In the genomic region with DNA sequence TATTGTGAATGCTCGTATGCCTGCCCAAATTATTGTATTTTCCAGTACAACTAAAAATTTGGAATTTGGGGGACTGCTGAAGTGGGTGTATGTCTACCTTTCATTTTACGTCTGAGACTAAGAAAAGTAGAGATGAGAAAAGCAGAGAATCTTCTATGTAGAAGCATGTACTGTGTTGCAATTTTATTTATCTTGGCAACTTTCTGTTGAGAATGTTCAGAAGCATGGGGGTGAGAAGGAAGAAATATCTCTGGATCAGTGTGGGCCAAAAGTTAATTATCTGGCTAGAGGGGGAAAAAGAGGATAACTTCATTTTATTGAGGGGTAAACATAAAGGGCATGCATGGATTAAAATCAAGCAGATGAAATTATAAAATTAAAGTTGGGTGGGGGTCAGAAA, we compare ENCODE assay signal across 17 cellular contexts. TPM values are rescaled to one million over a fixed set of nuclear protein-coding genes. Genes with fewer than 3 reads are reported as not detected.
DNase-seq lines count a peak whose midpoint lies in the region; ATAC-seq, FAIRE-seq and TF ChIP-seq lines count a peak whose summit lies in the region.
"Had no signal": no experiment of that assay in that cellular context is flagged by ENCODE, and none has a peak within 500 bp of the region (broad histone marks: within the 10 kb centered on the region; RNA-seq: fewer than 3 reads in every experiment).

No MANE protein-coding gene starts in this region.

- TF ChIP-seq RAD21 in HepG2 (CRISPR knock-in tag; IDR thresholded peaks at IDR 0.05) = no peak

- H3K9ac ChIP-seq in HepG2 (ENCODE audit: insufficient read depth, low read depth, low read length) = no peak overlapping the region
- H3K9ac ChIP-seq in mesenchymal stem cell (ENCODE audit: low read length) = peak overlapping the region; percentile 50

- H2BK5ac ChIP-seq in mesenchymal stem cell (ENCODE audit: low read depth, low read length, poor library complexity, severe bottlenecking) = no peak overlapping the region

- H3K27ac ChIP-seq in right lobe of liver = peak overlapping the region in 2 of 3 donors; percentile 19 to 22
- no peak overlapping the region for H3K27ac ChIP-seq in HepG2 (ENCODE audit: extremely low read length, insufficient read depth, low read length)
- H3K27ac ChIP-seq in mesenchymal stem cell (ENCODE audit: low read length, poor library complexity, severe bottlenecking) = no peak overlapping the region
- peak overlapping the region; percentile 42 for H3K27ac ChIP-seq in vagina
- H3K27ac ChIP-seq: left lung had no signal

- 36% methylated on average over 2 of the region's 2 CpGs for WGBS in right lobe of liver (ENCODE audit: insufficient coverage, low coverage, low lambda C conversion rate, missing lambda C conversion rate)
- WGBS in HepG2 (ENCODE audit: low lambda C conversion rate) = 90% methylated on average over 2 of the region's 2 CpGs
- 93% methylated on average over 2 of the region's 2 CpGs for WGBS in mesenchymal stem cell

- H3K9me3 ChIP-seq in right lobe of liver (no peaks in the 10 kb centered on the region), HepG2 (ENCODE audit: low read length) (no peaks in the 10 kb centered on the region), mesenchymal stem cell (ENCODE audit: control insufficient read depth, low read length) (no peaks in the 10 kb centered on the region), vagina (no peaks in the 10 kb centered on the region)
- H3K9me3 ChIP-seq: left lung had no signal

- no peak overlapping the region for H2BK12ac ChIP-seq in mesenchymal stem cell (ENCODE audit: low read length in 2 of 2)

- H3K4ac ChIP-seq in mesenchymal stem cell (ENCODE audit: low read depth in 1 of 2, low read length in 2 of 2) = no peak overlapping the region

- H3K36me3 ChIP-seq in right lobe of liver (no peaks in the 10 kb centered on the region), HepG2 (replicated peaks in 1 of 2; ENCODE audit: control insufficient read depth in 1 of 2, insufficient read depth in 2 of 2, low read length in 2 of 2) (peaks cover 13 to 47% of the 10 kb centered on the region in 2 experiments; a peak in 4 of 5 replicates), mesenchymal stem cell (ENCODE audit: control insufficient read depth in 1 of 2, insufficient read depth in 2 of 2, low read depth in 1 of 2, low read length in 2 of 2) (no peaks in the 10 kb centered on the region), vagina (no peaks in the 10 kb centered on the region)
- H3K36me3 ChIP-seq: left lung had no signal

- POLR2A ChIA-PET in HepG2 (lab: Yijun Ruan, JAX) = no interaction called here

- peak overlapping the region; percentile 95 for H3K27ac Mint-ChIP-seq in central memory CD8-positive, alpha-beta T cell (ENCODE audit: low read depth)
- H3K27ac Mint-ChIP-seq in activated naive CD4-positive, alpha-beta T cell treated with anti-CD3 and anti-CD28 coated beads for 36 hours = no peak overlapping the region

- no peak for TF ChIP-seq EP300 in HepG2 (IDR thresholded peaks at IDR 0.05; ENCODE audit: low read depth in 2 of 2, low read length in 2 of 2)
- no peak for TF ChIP-seq EP300 in HepG2 (CRISPR knock-in tag; IDR thresholded peaks at IDR 0.05; ENCODE audit: borderline replicate concordance)

- CTCF ChIA-PET in HepG2 (lab: Yijun Ruan, JAX; ENCODE audit: low intra/inter-chr PET ratio, low total read pairs) = no interaction called here
- CTCF ChIA-PET in activated naive CD4-positive, alpha-beta T cell treated with anti-CD3 and anti-CD28 coated beads for 36 hours (lab: Charles Lee) = interaction anchor here (0.5 to 1.5 kb wide), 2 partner anchors 15 to 17 kb away, joined by 3 read pairs; no protein-coding TSS in a partner anchor

- peaks cover 66% of the 10 kb centered on the region for H3K4me1 Mint-ChIP-seq in central memory CD8-positive, alpha-beta T cell
- peaks cover 57% of the 10 kb centered on the region for H3K4me1 Mint-ChIP-seq in activated naive CD4-positive, alpha-beta T cell treated with anti-CD3 and anti-CD28 coated beads for 36 hours (ENCODE audit: low read depth)

- no peak overlapping the region for H2BK120ac ChIP-seq in mesenchymal stem cell (ENCODE audit: low read depth, low read length)

- peaks cover 36% of the 10 kb centered on the region for H3K36me3 Mint-ChIP-seq in central memory CD8-positive, alpha-beta T cell (ENCODE audit: insufficient read depth)
- H3K36me3 Mint-ChIP-seq in activated naive CD4-positive, alpha-beta T cell treated with anti-CD3 and anti-CD28 coated beads for 36 hours (ENCODE audit: low read depth) = peaks cover 31% of the 10 kb centered on the region

- no peaks in the 10 kb centered on the region for H3K27me3 Mint-ChIP-seq in central memory CD8-positive, alpha-beta T cell
- H3K27me3 Mint-ChIP-seq in activated naive CD4-positive, alpha-beta T cell treated with anti-CD3 and anti-CD28 coated beads for 36 hours (ENCODE audit: low read depth) = no peaks in the 10 kb centered on the region

- H3K27me3 ChIP-seq in right lobe of liver (no peaks in the 10 kb centered on the region), HepG2 (ENCODE audit: control insufficient read depth in 1 of 2, insufficient read depth in 2 of 2, low read length in 2 of 2) (no peaks in the 10 kb centered on the region), mesenchymal stem cell (ENCODE audit: control insufficient read depth in 1 of 2, insufficient read depth in 1 of 2, low read length in 2 of 2) (no peaks in the 10 kb centered on the region), vagina (no peaks in the 10 kb centered on the region)
- H3K27me3 ChIP-seq: left lung had no signal

- H3K4me3 Mint-ChIP-seq in central memory CD8-positive, alpha-beta T cell = no peak overlapping the region
- no peak overlapping the region for H3K4me3 Mint-ChIP-seq in activated naive CD4-positive, alpha-beta T cell treated with anti-CD3 and anti-CD28 coated beads for 36 hours

- H3K23ac ChIP-seq in mesenchymal stem cell (ENCODE audit: low read length in 2 of 2) = no peak overlapping the region

- H3K18ac ChIP-seq in mesenchymal stem cell (ENCODE audit: low read depth in 1 of 2, low read length in 2 of 2) = no peak overlapping the region

- intact Hi-C loops in right lobe of liver (cut with DNase I) = loop anchor here in 1 of 2 donors (10.0 kb wide), 1 partner anchor 59 kb away; no protein-coding TSS in a partner anchor
- intact Hi-C loops in HepG2 (cut with micrococcal nuclease; ENCODE audit: unreplicated experiment) = no loop called here
- intact Hi-C loops in vagina (cut with DNase I) = no loop called here
- intact Hi-C loops in activated naive CD4-positive, alpha-beta T cell treated with anti-CD3 and anti-CD28 coated beads for 36 hours (cut with micrococcal nuclease) = loop anchor here (10.0 kb wide), 1 partner anchor 659 kb away; no protein-coding TSS in a partner anchor

- no peaks in the 10 kb centered on the region for H3K9me3 Mint-ChIP-seq in central memory CD8-positive, alpha-beta T cell
- no peaks in the 10 kb centered on the region for H3K9me3 Mint-ChIP-seq in activated naive CD4-positive, alpha-beta T cell treated with anti-CD3 and anti-CD28 coated beads for 36 hours

- peaks cover 2% of the 10 kb centered on the region for H3K79me2 ChIP-seq in HepG2 (ENCODE audit: insufficient read depth, low read length)

- no peak for FAIRE-seq in HepG2 (lab: Jason Lieb, UNC)
- FAIRE-seq: astrocyte had no signal

- no peak for TF ChIP-seq POLR2A in right lobe of liver (IDR thresholded peaks at IDR 0.05)
- no peak for TF ChIP-seq POLR2A in HepG2 (IDR thresholded peaks at IDR 0.05; ENCODE audit: insufficient read depth in 1 of 2, low read depth in 2 of 2, low read length in 2 of 2)
- TF ChIP-seq POLR2A in vagina (IDR thresholded peaks at IDR 0.05) = no peak

- no TSS peak for BruUV-seq in HepG2 (replicated peaks; lab: Mats Ljungman, UMichigan)

- no peak for DNase-seq in right lobe of liver
- DNase-seq in HepG2 (ENCODE audit: low spot score) = no peak
- no peak for DNase-seq in central memory CD8-positive, alpha-beta T cell (ENCODE audit: low spot score in 2 of 2)
- no peak for DNase-seq in mesenchymal stem cell
- no peak for DNase-seq in vagina (ENCODE audit: extremely low spot score in 2 of 2)
- DNase-seq in GM03348 (ENCODE audit: low spot score) = no peak
- no peak for DNase-seq in activated naive CD4-positive, alpha-beta T cell treated with anti-CD3 and anti-CD28 coated beads for 36 hours
- DNase-seq: activated effector memory CD4-positive, alpha-beta T cell treated with anti-CD3 and anti-CD28 coated beads, Interleukin-2, amount 50 U/mL, for 16 hours; AML-193; cortex of kidney; KG1; left lung; NCI-H2029 treated with DMSO at 0.1 percent for 48 hours; NCI-H524; substantia nigra had no signal

- H2BK15ac ChIP-seq in mesenchymal stem cell (ENCODE audit: low read depth, poor library complexity, severe bottlenecking) = no peak overlapping the region

- H2AK5ac ChIP-seq in mesenchymal stem cell (ENCODE audit: low read length, severe bottlenecking) = no peak overlapping the region

- H3K4me2 ChIP-seq in HepG2 (ENCODE audit: low read depth, low read length) (no peak overlapping the region), mesenchymal stem cell (ENCODE audit: low read length, poor library complexity, severe bottlenecking) (no peak overlapping the region)

- H3K4me3 ChIP-seq in right lobe of liver = no peak overlapping the region
- H3K4me3 ChIP-seq in HepG2 (replicated peaks in 1 of 3; ENCODE audit: insufficient read depth in 1 of 3, low read depth in 2 of 3, low read length in 3 of 3) = no peak overlapping the region
- H3K4me3 ChIP-seq in mesenchymal stem cell (ENCODE audit: insufficient read depth in 1 of 2, low read depth in 1 of 2, low read length in 2 of 2) = peak overlapping the region in 1 of 2 experiments; percentile 14
- H3K4me3 ChIP-seq in vagina = no peak overlapping the region
- H3K4me3 ChIP-seq: left lung had no signal

- in situ Hi-C loops in HepG2 (cut with HindIII; ENCODE audit: extremely low pct_ligation_motif_present, low pct_unique_long_range_greater_than_20kb) = no loop called here

- H3K4me1 ChIP-seq in right lobe of liver (peaks cover 0 to 27% (median 12%) of the 10 kb centered on the region in 4 donors), HepG2 (ENCODE audit: insufficient read depth, low read length) (peaks cover 10% of the 10 kb centered on the region), mesenchymal stem cell (ENCODE audit: control insufficient read depth, insufficient read depth, low read depth, low read length) (no peaks in the 10 kb centered on the region), vagina (peaks cover 24% of the 10 kb centered on the region)

- ATAC-seq in right lobe of liver (peak; percentile 24 to 59 (median 34)), HepG2 (no peak), GM21723 (IDR thresholded peaks at IDR 0.05; ENCODE audit: unreplicated experiment) (no peak)
- ATAC-seq in central memory CD8-positive, alpha-beta T cell (replicated peaks; ENCODE audit: extremely low read depth, poor library complexity, severe bottlenecking) = no peak
- ATAC-seq: left lung had no signal

- TF ChIP-seq CTCF in right lobe of liver (IDR thresholded peaks at IDR 0.05) (no peak), HepG2 (CRISPR knock-in tag; IDR thresholded peaks at IDR 0.05) (no peak), vagina (IDR thresholded peaks at IDR 0.05) (no peak)

- no peaks in the 10 kb centered on the region for H3K79me1 ChIP-seq in mesenchymal stem cell (replicated peaks; ENCODE audit: low read length, poor library complexity, severe bottlenecking)

- H4K91ac ChIP-seq in mesenchymal stem cell (ENCODE audit: low read length) = no peak overlapping the region

- H2AFZ ChIP-seq in HepG2 (ENCODE audit: low read length) (no peak overlapping the region), mesenchymal stem cell (ENCODE audit: low read depth, low read length) (no peak overlapping the region)

- H3K14ac ChIP-seq in mesenchymal stem cell (ENCODE audit: low read length in 2 of 2) = no peak overlapping the region

- H4K20me1 ChIP-seq in HepG2 (ENCODE audit: insufficient read depth, low read length) = peaks cover 17% of the 10 kb centered on the region

- H4K8ac ChIP-seq in mesenchymal stem cell (ENCODE audit: low read length) = no peak overlapping the region

RNA-seq across cellular contexts. Expression of gene ICE2, which starts 46.7 kb away (rescaled TPM):
- total RNA-seq in right lobe of liver (10 to 100 TPM; 13.1 to 31.7 (median 17.6) TPM), HepG2 (2016; rRNA removed; fragmentation: Illumina TruSeq; extraction: Trizol) (26.4 and 40.9 TPM in 2 replicates), vagina (25.0 TPM)
- total RNA-seq in HepG2 (2016; cell fraction: cytosol; rRNA removed; fragmentation: Illumina TruSeq; extraction: Trizol; ENCODE audit: low read depth) = 6.4 and 8.6 TPM in 2 replicates
- total RNA-seq in HepG2 (2016; cell fraction: insoluble cytoplasmic fraction; rRNA removed; fragmentation: Illumina TruSeq; extraction: Trizol) = 23.8 and 38.6 TPM in 2 replicates
- 19.6 and 21.3 TPM in 2 replicates for total RNA-seq in HepG2 (2016; cell fraction: membrane; rRNA removed; fragmentation: Illumina TruSeq; extraction: Trizol)
- 41.9 and 47.8 TPM in 2 replicates for total RNA-seq in HepG2 (2016; cell fraction: nucleus; rRNA removed; fragmentation: Illumina TruSeq; extraction: Trizol)
- 20.5 and 24.8 TPM in 2 replicates for polyA plus RNA-seq in HepG2 (2011; rRNA removed)
- 11.0 and 15.0 TPM in 2 replicates for polyA plus RNA-seq in HepG2 (2011; cell fraction: cytosol; rRNA removed)
- 20.0 and 21.2 TPM in 2 replicates for polyA plus RNA-seq in HepG2 (2011; cell fraction: nucleus; rRNA removed)
- polyA plus RNA-seq in HepG2 (2012) = 20.7 and 23.9 TPM in 2 replicates
- polyA plus RNA-seq in HepG2 (2016; cell fraction: cytosol; fragmentation: Illumina TruSeq; extraction: Trizol; ENCODE audit: low read depth) = 9.1 and 9.3 TPM in 2 replicates
- 35.5 and 42.1 TPM in 2 replicates for polyA plus RNA-seq in HepG2 (2016; cell fraction: insoluble cytoplasmic fraction; fragmentation: Illumina TruSeq; extraction: Trizol; ENCODE audit: low read depth)
- polyA plus RNA-seq in HepG2 (2016; cell fraction: membrane; fragmentation: Illumina TruSeq; extraction: Trizol; ENCODE audit: low read depth) = 13.2 and 14.7 TPM in 2 replicates
- polyA plus RNA-seq in HepG2 (2016; cell fraction: nucleus; fragmentation: Illumina TruSeq; extraction: Trizol; ENCODE audit: insufficient read depth, low read depth) = 34.0 and 49.3 TPM in 2 replicates
- polyA minus RNA-seq in HepG2 (2011; rRNA and poly(A)+ RNA removed; ENCODE audit: low replicate concordance) = 28.7 and 67.9 TPM in 2 replicates
- polyA minus RNA-seq in HepG2 (2011; cell fraction: cytosol; rRNA and poly(A)+ RNA removed) = 12.0 and 16.0 TPM in 2 replicates
- polyA minus RNA-seq in HepG2 (2011; cell fraction: nucleus; rRNA and poly(A)+ RNA removed) = 113 and 126 TPM in 2 replicates
- 16.7 TPM for polyA plus RNA-seq in mesenchymal stem cell (2013, experiment 1 of 2)
- polyA plus RNA-seq in mesenchymal stem cell (2013, experiment 2 of 2) = 16.0 TPM
- 10 to 100 TPM; 75.2 to 76.7 TPM for total RNA-seq in activated naive CD4-positive, alpha-beta T cell treated with anti-CD3 and anti-CD28 coated beads for 36 hours

Comparison
In these comparisons a context has a peak if more than half of its experiments do, and no peak if none do; other contexts are left out.
1. ATAC-seq: peak in right lobe of liver (4 of 4); none in HepG2 (single experiment), central memory CD8-positive, alpha-beta T cell (single experiment) and GM21723 (single experiment).
2. H3K27ac ChIP-seq: peak in right lobe of liver (2 of 3) and vagina (single experiment); none in HepG2 (single experiment) and mesenchymal stem cell (single experiment).